15 cellular contexts compared by ENCODE assay signal in genomic region chrX:15142084-15142715, GRCh38.
DNase-seq lines count a peak whose midpoint lies in the region; ATAC-seq and TF ChIP-seq lines count a peak whose summit lies in the region.
"Had no signal": no experiment of that assay in that cellular context is flagged by ENCODE, and none has a peak within 500 bp of the region (broad histone marks: within the 10 kb centered on the region; RNA-seq: fewer than 3 reads in every experiment).

No MANE protein-coding gene starts in this region.

- peaks cover 5% of the 10 kb centered on the region for H3K4me1 ChIP-seq in CD8-positive, alpha-beta T cell (ENCODE audit: insufficient read depth, low read length)
- H3K4me1 ChIP-seq in right lobe of liver: no peaks in the 10 kb centered on the region
- H3K4me1 ChIP-seq: colonic mucosa, neural progenitor cell, stomach had no signal

- WGBS in right lobe of liver (ENCODE audit: insufficient coverage, low coverage, low lambda C conversion rate, missing lambda C conversion rate): 23% methylated on average over 8 of the region's 8 CpGs

- H3K27ac Mint-ChIP-seq in CD8-positive, alpha-beta T cell: peak overlapping the region; percentile 75
- peak overlapping the region; percentile 74 for H3K27ac Mint-ChIP-seq in activated naive CD8-positive, alpha-beta T cell
- H3K27ac Mint-ChIP-seq: neural progenitor cell had no signal

- no peak for TF ChIP-seq POLR2A in right lobe of liver (IDR thresholded peaks at IDR 0.05)

- peak; percentile 62 for ATAC-seq in CD8-positive, alpha-beta T cell
- ATAC-seq in HG02981 (IDR thresholded peaks at IDR 0.05; ENCODE audit: unreplicated experiment) (peak; percentile 48), right lobe of liver (peak; percentile 46 to 69 (median 60))
- ATAC-seq: esophagus mucosa, left ventricle myocardium superior had no signal

- no peaks in the 10 kb centered on the region for H3K9me3 Mint-ChIP-seq in CD8-positive, alpha-beta T cell
- H3K9me3 Mint-ChIP-seq in activated naive CD8-positive, alpha-beta T cell (ENCODE audit: low read depth): no peaks in the 10 kb centered on the region
- H3K9me3 Mint-ChIP-seq: neural progenitor cell had no signal

- no peaks in the 10 kb centered on the region for H3K27me3 ChIP-seq in CD8-positive, alpha-beta T cell (ENCODE audit: insufficient read depth, low read length)
- no peaks in the 10 kb centered on the region for H3K27me3 ChIP-seq in right lobe of liver
- H3K27me3 ChIP-seq: colonic mucosa, neural progenitor cell, stomach had no signal

- H3K4me1 Mint-ChIP-seq in CD8-positive, alpha-beta T cell (ENCODE audit: low read depth): peaks cover 17% of the 10 kb centered on the region
- H3K4me1 Mint-ChIP-seq in activated naive CD8-positive, alpha-beta T cell (ENCODE audit: low read depth): peaks cover 17% of the 10 kb centered on the region

- no peak for DNase-seq in CD8-positive, alpha-beta T cell
- DNase-seq in right lobe of liver (no peak), NCI-H1436 treated with DMSO at 0.1 percent for 48 hours (lab: John Stamatoyannopoulos, UW) (no peak), GM13976 (ENCODE audit: low spot score) (no peak), GDM1 (lab: John Stamatoyannopoulos, UW) (no peak)
- DNase-seq: activated CD4-positive, alpha-beta T cell treated with anti-CD3 and anti-CD28 coated beads for 1 hour; colonic mucosa; GF-D8; hypothalamus; left ventricle myocardium superior; stomach had no signal

- H3K36me3 Mint-ChIP-seq in CD8-positive, alpha-beta T cell: no peaks in the 10 kb centered on the region
- no peaks in the 10 kb centered on the region for H3K36me3 Mint-ChIP-seq in activated naive CD8-positive, alpha-beta T cell
- H3K36me3 Mint-ChIP-seq: neural progenitor cell had no signal

- intact Hi-C loops in CD8-positive, alpha-beta T cell (cut with DNase I, micrococcal nuclease): loop anchor here in 1 of 2 experiments (2.0 to 5.0 kb wide), 2 partner anchors 1045 to 1103 kb away; no protein-coding TSS in a partner anchor
- intact Hi-C loops in right lobe of liver (cut with DNase I): no loop called here

- in situ Hi-C loops in GM13976 (cut with MboI; ENCODE audit: low sequenced_read_pairs, unreplicated experiment): loop anchor here (25.0 kb wide), 1 partner anchor 1055 kb away; no protein-coding TSS in a partner anchor

- no peak for TF ChIP-seq CTCF in CD8-positive, alpha-beta T cell (IDR thresholded peaks at IDR 0.05)
- TF ChIP-seq CTCF in right lobe of liver (IDR thresholded peaks at IDR 0.05): no peak
- TF ChIP-seq CTCF in GM13976 (IDR thresholded peaks at IDR 0.05; ENCODE audit: borderline replicate concordance, control extremely low read depth, extremely low read depth, insufficient read depth, missing control alignments): no peak

- H3K4me3 ChIP-seq in CD8-positive, alpha-beta T cell (ENCODE audit: low read depth, low read length): peak overlapping the region; percentile 39
- no peak overlapping the region for H3K4me3 ChIP-seq in right lobe of liver
- H3K4me3 ChIP-seq: colonic mucosa, neural progenitor cell, stomach had no signal

- peak overlapping the region; percentile 20 for H3K27ac ChIP-seq in CD8-positive, alpha-beta T cell (ENCODE audit: low read depth, low read length)
- no peak overlapping the region for H3K27ac ChIP-seq in right lobe of liver
- H3K27ac ChIP-seq: colonic mucosa, neural progenitor cell had no signal

- H3K27me3 Mint-ChIP-seq in CD8-positive, alpha-beta T cell (ENCODE audit: low read depth): no peaks in the 10 kb centered on the region
- no peaks in the 10 kb centered on the region for H3K27me3 Mint-ChIP-seq in activated naive CD8-positive, alpha-beta T cell

- CTCF ChIA-PET in CD8-positive, alpha-beta T cell (lab: Charles Lee): interaction anchor here (0.9 to 2.7 kb wide), 6 partner anchors 14 to 1103 kb away, joined by 3 to 15 read pairs (median 6); no protein-coding TSS in a partner anchor

- H3K4me3 Mint-ChIP-seq in CD8-positive, alpha-beta T cell: peak overlapping the region; percentile 75
- peak overlapping the region; percentile 74 for H3K4me3 Mint-ChIP-seq in activated naive CD8-positive, alpha-beta T cell
- H3K4me3 Mint-ChIP-seq: neural progenitor cell had no signal

- POLR2A ChIA-PET in CD8-positive, alpha-beta T cell (lab: Charles Lee): no interaction called here

- no peaks in the 10 kb centered on the region for H3K9me3 ChIP-seq in CD8-positive, alpha-beta T cell (ENCODE audit: low read length)
- H3K9me3 ChIP-seq in right lobe of liver: no peaks in the 10 kb centered on the region
- H3K9me3 ChIP-seq: colonic mucosa, stomach had no signal

- no peaks in the 10 kb centered on the region for H3K36me3 ChIP-seq in CD8-positive, alpha-beta T cell (ENCODE audit: insufficient read depth, low read length)
- no peaks in the 10 kb centered on the region for H3K36me3 ChIP-seq in right lobe of liver
- H3K36me3 ChIP-seq: colonic mucosa, neural progenitor cell, stomach had no signal
